ENCODE assay signal across 7 cellular contexts in genomic region chr2:27042159-27042661, GRCh38. TPM values are rescaled to one million over a fixed set of nuclear protein-coding genes. Genes with fewer than 3 reads are reported as not detected.
DNase-seq lines count a peak whose midpoint lies in the region; ATAC-seq and TF ChIP-seq lines count a peak whose summit lies in the region.
"Had no signal": no experiment of that assay in that cellular context is flagged by ENCODE, and none has a peak within 500 bp of the region (broad histone marks: within the 10 kb centered on the region; RNA-seq: fewer than 3 reads in every experiment).

No MANE protein-coding gene starts in this region.

- no peaks in the 10 kb centered on the region for H3K9me3 ChIP-seq in Karpas-422 (ENCODE audit: low read length)
- no peaks in the 10 kb centered on the region for H3K9me3 ChIP-seq in psoas muscle
- H3K9me3 ChIP-seq in lower lobe of right lung = no peaks in the 10 kb centered on the region

- H3K79me2 ChIP-seq in Karpas-422 (ENCODE audit: low read length) = no peaks in the 10 kb centered on the region

- H3K27me3 ChIP-seq in Karpas-422 (ENCODE audit: low read length) = no peaks in the 10 kb centered on the region
- H3K27me3 ChIP-seq in psoas muscle (ENCODE audit: insufficient read depth in 3 of 3, low read length in 2 of 3) = no peaks in the 10 kb centered on the region
- no peaks in the 10 kb centered on the region for H3K27me3 ChIP-seq in lower lobe of right lung (ENCODE audit: low read depth)

- H4K20me1 ChIP-seq in Karpas-422 (ENCODE audit: insufficient read depth, low read depth, low read length) = no peaks in the 10 kb centered on the region

- H3K36me3 ChIP-seq in Karpas-422 (ENCODE audit: insufficient read depth, low read length) (peaks cover 18% of the 10 kb centered on the region; the same call in 1 of the 2 replicates), psoas muscle (ENCODE audit: insufficient read depth in 1 of 2, low read depth in 1 of 2) (peaks cover 4 to 43% of the 10 kb centered on the region in 2 donors), lower lobe of right lung (peaks cover 54% of the 10 kb centered on the region)

- no peaks in the 10 kb centered on the region for H3K27me3 Mint-ChIP-seq in chondrocyte (ENCODE audit: low read depth)

- no peaks in the 10 kb centered on the region for H3K9me3 Mint-ChIP-seq in chondrocyte (ENCODE audit: low read depth)

- H3K36me3 Mint-ChIP-seq in chondrocyte (ENCODE audit: low read depth) = peaks cover 28% of the 10 kb centered on the region

- H3K4me3 Mint-ChIP-seq in chondrocyte (ENCODE audit: unreplicated experiment) = no peak overlapping the region

- H3K4me3 ChIP-seq in Karpas-422 (ENCODE audit: low read length) (0 out of 2 replicates have a peak overlapping the region, but pooled peaks have one; percentile 1), psoas muscle (no peak overlapping the region), lower lobe of right lung (no peak overlapping the region)

- ATAC-seq in psoas muscle (peak in 3 of 4 donors; percentile 18 to 38 (median 33)), lower lobe of right lung (no peak)

- H3K4me1 ChIP-seq in Karpas-422 (ENCODE audit: low read length) (peaks cover 45% of the 10 kb centered on the region), psoas muscle (peaks cover 9% of the 10 kb centered on the region), lower lobe of right lung (no peaks in the 10 kb centered on the region)

- H3K4me2 ChIP-seq in Karpas-422 (ENCODE audit: low read depth, low read length, poor library complexity, severe bottlenecking) = peak overlapping the region; percentile 55

- intact Hi-C loops in psoas muscle (cut with DNase I) = no loop called here
- intact Hi-C loops in lower lobe of right lung (cut with DNase I) = no loop called here

- H3K4me1 Mint-ChIP-seq in chondrocyte (ENCODE audit: low read depth) = peaks cover 19% of the 10 kb centered on the region

- DNase-seq in NCI-H1417 (lab: John Stamatoyannopoulos, UW) (peak in 2 of 3 experiments; percentile 33 to 85), NCI-H1417 treated with DMSO at 0.1 percent for 48 hours (lab: John Stamatoyannopoulos, UW) (no peak), Karpas-422 (peak; percentile 80), psoas muscle (no peak), lower lobe of right lung (no peak), chondrocyte (ENCODE audit: low spot score) (no peak)
- DNase-seq: right cardiac atrium had no signal

- TF ChIP-seq CTCF in psoas muscle (IDR thresholded peaks at IDR 0.05) = no peak
- TF ChIP-seq CTCF in lower lobe of right lung (IDR thresholded peaks at IDR 0.05) = no peak
- TF ChIP-seq CTCF in chondrocyte (IDR thresholded peaks at IDR 0.05) = no peak

- H3K9me2 ChIP-seq in Karpas-422 (replicated peaks; ENCODE audit: insufficient read depth, low read length) = no peaks in the 10 kb centered on the region

- H2AFZ ChIP-seq in Karpas-422 (ENCODE audit: low read length) = no peak overlapping the region

- H3K27ac Mint-ChIP-seq in chondrocyte (ENCODE audit: unreplicated experiment) = no peak overlapping the region

- H3K9ac ChIP-seq in Karpas-422 (ENCODE audit: low read length) = no peak overlapping the region; the same call in 1 of the 2 replicates

- H3K27ac ChIP-seq in Karpas-422 (ENCODE audit: low read length) (peak overlapping the region; percentile 86), psoas muscle (peak overlapping the region; percentile 66), lower lobe of right lung (no peak overlapping the region)

- 66 to 73% (median 67%) methylated on average over 10 of the region's 10 CpGs for WGBS in psoas muscle, 3 donors

RNA-seq across cellular contexts. Expression of gene AGBL5, which starts 9.3 kb away (rescaled TPM):
- 30.0 and 35.7 TPM in 2 replicates for total RNA-seq in Karpas-422 (2014; rRNA removed; shearing (Covaris generic); ENCODE audit: low replicate concordance)
- total RNA-seq in psoas muscle = 1 to 10 TPM; 5.5 to 8.6 (median 7.6) TPM
- 1 to 10 TPM; 3.6 to 5.3 (median 5.0) TPM for polyA plus RNA-seq in psoas muscle
- total RNA-seq in lower lobe of right lung = 18.9 TPM
- total RNA-seq in chondrocyte = 14.0 to 31.8 TPM (median 16.3 TPM) in 3 replicates

RNA-seq across cellular contexts. Expression of gene TMEM214, which starts 9.4 kb away (rescaled TPM):
- total RNA-seq in Karpas-422 (2014; rRNA removed; shearing (Covaris generic); ENCODE audit: low replicate concordance) = 20.8 and 31.8 TPM in 2 replicates
- 10 to 100 TPM; 32.3 to 50.4 (median 41.5) TPM for total RNA-seq in psoas muscle
- 10 to 100 TPM; 29.4 to 43.2 (median 35.8) TPM for polyA plus RNA-seq in psoas muscle
- total RNA-seq in lower lobe of right lung = 62.9 TPM
- total RNA-seq in chondrocyte = 107 to 166 TPM (median 110 TPM) in 3 replicates

RNA-seq across cellular contexts. Expression of gene OST4, which starts 29.2 kb away (rescaled TPM):
- total RNA-seq in Karpas-422 (2014; rRNA removed; shearing (Covaris generic); ENCODE audit: low replicate concordance) = 201 and 402 TPM in 2 replicates
- 100 to 1,000 TPM; 186 to 304 (median 236) TPM for total RNA-seq in psoas muscle
- 100 to 1,000 TPM; 259 to 396 (median 306) TPM for polyA plus RNA-seq in psoas muscle
- total RNA-seq in lower lobe of right lung = 243 TPM
- 473 to 494 TPM (median 478 TPM) in 3 replicates for total RNA-seq in chondrocyte

RNA-seq across cellular contexts. Expression of gene EMILIN1, which starts 36.2 kb away (rescaled TPM):
- total RNA-seq in Karpas-422 (2014; rRNA removed; shearing (Covaris generic); ENCODE audit: low replicate concordance) = 0.47 TPM in 1 of 2 replicates, not detected in the other
- total RNA-seq in psoas muscle (10 to 100 TPM in 1 of 4 donors, 1 to 10 TPM in 3; 6.1 to 14.3 (median 7.9) TPM), lower lobe of right lung (56.3 TPM), chondrocyte (180 to 235 TPM (median 182 TPM) in 3 replicates)
- polyA plus RNA-seq in psoas muscle = 1 to 10 TPM; 4.9 to 7.3 (median 4.9) TPM

RNA-seq across cellular contexts. Expression of gene KHK, which starts 44.4 kb away (rescaled TPM):
- 3.5 and 4.1 TPM in 2 replicates for total RNA-seq in Karpas-422 (2014; rRNA removed; shearing (Covaris generic); ENCODE audit: low replicate concordance)
- total RNA-seq in psoas muscle = 1 to 10 TPM; 1.5 to 4.5 (median 2.4) TPM
- 1 to 10 TPM; 1.8 to 5.8 (median 2.9) TPM for polyA plus RNA-seq in psoas muscle
- total RNA-seq in lower lobe of right lung = 5.1 TPM
- total RNA-seq in chondrocyte = 1.2 to 1.9 TPM (median 1.3 TPM) in 3 replicates

Comparison
In these comparisons a context has a peak if more than half of its experiments do, and no peak if none do; other contexts are left out.
1. DNase-seq: peak in NCI-H1417 (2 of 3) and Karpas-422 (single experiment); none in NCI-H1417 treated with DMSO at 0.1 percent for 48 hours (single experiment), psoas muscle (0 of 2), lower lobe of right lung (single experiment) and chondrocyte (single experiment).
2. ATAC-seq: peak in psoas muscle (3 of 4); none in lower lobe of right lung (0 of 2).